9 cellular contexts compared by ENCODE assay signal in the genomic region with DNA sequence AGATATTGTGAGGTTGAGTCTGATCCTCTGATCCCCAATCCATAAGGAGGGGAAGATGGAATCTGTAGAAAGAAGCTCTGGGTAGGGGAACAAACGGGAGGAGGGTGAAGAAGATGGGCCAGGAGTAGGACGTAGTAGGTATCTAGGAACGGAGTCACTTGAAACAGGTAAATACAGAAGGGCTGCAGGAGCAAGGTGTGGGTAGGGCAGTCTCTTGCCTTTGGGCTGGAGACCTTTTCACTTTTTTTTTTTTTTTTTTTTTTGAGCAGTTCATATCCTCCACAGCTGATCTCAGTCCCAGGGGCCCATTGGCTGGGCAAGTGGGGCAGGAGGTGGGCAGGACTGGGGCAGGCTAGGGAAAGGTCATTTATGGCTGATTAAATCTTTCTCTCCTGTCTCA. TPM values are rescaled to one million over a fixed set of nuclear protein-coding genes. Genes with fewer than 3 reads are reported as not detected.
A peak's percentile ranks its signal among the peaks of the same experiment; 100 is the strongest.
DNase-seq lines count a peak whose midpoint lies in the region; ATAC-seq and TF ChIP-seq lines count a peak whose summit lies in the region.
"Had no signal": no experiment of that assay in that cellular context is flagged by ENCODE, and none has a peak within 500 bp of the region (broad histone marks: within the 10 kb centered on the region; RNA-seq: fewer than 3 reads in every experiment).

No MANE protein-coding gene starts in this region.

- H3K27ac ChIP-seq in BLaER1 (0 out of 2 replicates have a peak overlapping the region, but pooled peaks have one; percentile 96), HUES64 (ENCODE audit: low read depth, low read length) (no peak overlapping the region), breast epithelium (no peak overlapping the region)

- H3K4me1 Mint-ChIP-seq in naive thymus-derived CD8-positive, alpha-beta T cell: peaks cover 32 to 57% (median 51%) of the 10 kb centered on the region in 4 donors

- H4K20me1 ChIP-seq in BLaER1: peaks cover 28% of the 10 kb centered on the region; the same call in 1 of the 2 replicates

- peak overlapping the region; percentile 93 for H3K4me3 ChIP-seq in BLaER1
- H3K4me3 ChIP-seq in HUES64 (ENCODE audit: low read length): peak overlapping the region; percentile 93
- peak overlapping the region in 2 of 3 donors; percentile 88 to 95 for H3K4me3 ChIP-seq in breast epithelium
- H3K4me3 ChIP-seq in mucosa of descending colon: no peak overlapping the region

- peak overlapping the region; percentile 88 for H3K4me2 ChIP-seq in BLaER1

- peaks cover 0 to 2% (median 0%) of the 10 kb centered on the region in 5 donors for H3K27me3 Mint-ChIP-seq in naive thymus-derived CD8-positive, alpha-beta T cell

- intact Hi-C loops in breast epithelium (cut with DNase I; ENCODE audit: low total_unique reads): no loop called here
- intact Hi-C loops in mucosa of descending colon (cut with DNase I, micrococcal nuclease): no loop called here

- H3K36me3 Mint-ChIP-seq in naive thymus-derived CD8-positive, alpha-beta T cell: peaks cover 0 to 22% (median 0%) of the 10 kb centered on the region in 3 donors

- ATAC-seq in naive thymus-derived CD8-positive, alpha-beta T cell: no peak
- ATAC-seq in mucosa of descending colon (no peak), GM19397 (IDR thresholded peaks at IDR 0.05; ENCODE audit: unreplicated experiment) (no peak)

- DNase-seq in breast epithelium (ENCODE audit: low spot score in 2 of 2) (no peak), T1000 (lab: John Stamatoyannopoulos, UW) (no peak), mucosa of descending colon (no peak), NCI-H774 (lab: John Stamatoyannopoulos, UW) (no peak)
- no peak for DNase-seq in naive thymus-derived CD8-positive, alpha-beta T cell
- DNase-seq: dermis blood vessel endothelial cell had no signal

- TF ChIP-seq POLR2A in breast epithelium (IDR thresholded peaks at IDR 0.05): no peak

- H3K27me3 ChIP-seq in BLaER1 (no peaks in the 10 kb centered on the region), HUES64 (ENCODE audit: insufficient read depth, low read length) (no peaks in the 10 kb centered on the region), breast epithelium (no peaks in the 10 kb centered on the region)

- H3K9ac ChIP-seq in BLaER1: peak overlapping the region; percentile 97
- 0 out of 2 replicates have a peak overlapping the region, but pooled peaks have one; percentile 91 for H3K9ac ChIP-seq in HUES64 (ENCODE audit: low read depth, low read length)

- H3K4me3 Mint-ChIP-seq in naive thymus-derived CD8-positive, alpha-beta T cell: peak overlapping the region; percentile 98 to 99 (median 98)

- TF ChIP-seq CTCF in breast epithelium (IDR thresholded peaks at IDR 0.05) (no peak), mucosa of descending colon (IDR thresholded peaks at IDR 0.05) (no peak)

- H3K9me3 ChIP-seq in BLaER1: no peaks in the 10 kb centered on the region
- no peaks in the 10 kb centered on the region for H3K9me3 ChIP-seq in HUES64 (ENCODE audit: insufficient read depth, low read depth, low read length)
- no peaks in the 10 kb centered on the region for H3K9me3 ChIP-seq in breast epithelium
- H3K9me3 ChIP-seq in mucosa of descending colon: no peaks in the 10 kb centered on the region

- H3K4me1 ChIP-seq in BLaER1 (peaks cover 54% of the 10 kb centered on the region), HUES64 (ENCODE audit: insufficient read depth, low read length) (peaks cover 9% of the 10 kb centered on the region), breast epithelium (peaks cover 0 to 9% of the 10 kb centered on the region in 2 donors), mucosa of descending colon (ENCODE audit: low read depth) (peaks cover 13% of the 10 kb centered on the region)

- no peaks in the 10 kb centered on the region for H3K9me3 Mint-ChIP-seq in naive thymus-derived CD8-positive, alpha-beta T cell

- POLR2A ChIA-PET in naive thymus-derived CD8-positive, alpha-beta T cell (lab: Charles Lee): interaction anchor here (0.6 to 2.9 kb wide), 5 partner anchors 24 to 194 kb away, joined by 3 to 17 read pairs (median 4); partner anchors contain the start of genes B9D2 and ERICH4

- 88% methylated on average over 3 of the region's 3 CpGs for WGBS in HUES64

- H3K36me3 ChIP-seq in BLaER1 (peaks cover 33% of the 10 kb centered on the region), HUES64 (ENCODE audit: insufficient read depth, low read length) (no peaks in the 10 kb centered on the region), breast epithelium (no peaks in the 10 kb centered on the region), mucosa of descending colon (ENCODE audit: low read depth) (no peaks in the 10 kb centered on the region)

- H3K27ac Mint-ChIP-seq in naive thymus-derived CD8-positive, alpha-beta T cell: peak overlapping the region in 9 of 10 donors; percentile 22 to 100 (median 100)

RNA-seq across cellular contexts. Expression of gene BCKDHA, which starts 1.5 kb away (rescaled TPM):
- 21.0 TPM for polyA plus RNA-seq in HUES64 (2013, experiment 1 of 2)
- polyA plus RNA-seq in HUES64 (2013, experiment 2 of 2): 30.7 TPM
- total RNA-seq in breast epithelium (10 to 100 TPM; 40.3 to 54.6 (median 53.1) TPM), mucosa of descending colon (10 to 100 TPM; 16.6 to 22.5 (median 17.3) TPM)
- 10 to 100 TPM; 15.9 to 18.7 TPM for total RNA-seq in naive thymus-derived CD8-positive, alpha-beta T cell
- 10 to 100 TPM; 51.8 to 67.3 (median 53.8) TPM for polyA plus RNA-seq in naive thymus-derived CD8-positive, alpha-beta T cell

RNA-seq across cellular contexts. Expression of gene EXOSC5, which starts 1.9 kb away (rescaled TPM):
- polyA plus RNA-seq in HUES64 (2013, experiment 1 of 2): 40.3 TPM
- 33.1 TPM for polyA plus RNA-seq in HUES64 (2013, experiment 2 of 2)
- total RNA-seq in breast epithelium (10 to 100 TPM; 18.2 to 20.6 (median 18.7) TPM), mucosa of descending colon (10 to 100 TPM; 12.5 to 16.4 (median 13.3) TPM)
- total RNA-seq in naive thymus-derived CD8-positive, alpha-beta T cell: 10 to 100 TPM; 18.3 to 22.9 TPM
- 10 to 100 TPM; 69.0 to 88.0 (median 84.8) TPM for polyA plus RNA-seq in naive thymus-derived CD8-positive, alpha-beta T cell

RNA-seq across cellular contexts. Expression of gene TMEM91, which starts 22.8 kb away (rescaled TPM):
- polyA plus RNA-seq in HUES64 (2013, experiment 1 of 2): 2.2 TPM
- 3.9 TPM for polyA plus RNA-seq in HUES64 (2013, experiment 2 of 2)
- total RNA-seq in breast epithelium (10 to 100 TPM; 15.7 to 29.2 (median 17.0) TPM), mucosa of descending colon (10 to 100 TPM in 1 of 3 donors, 1 to 10 TPM in 2; 3.8 to 15.2 (median 5.6) TPM)
- 1 to 10 TPM; 9.9 TPM for total RNA-seq in naive thymus-derived CD8-positive, alpha-beta T cell
- 1 to 10 TPM; 3.6 to 8.3 (median 5.0) TPM for polyA plus RNA-seq in naive thymus-derived CD8-positive, alpha-beta T cell

RNA-seq across cellular contexts. Expression of gene B3GNT8, which starts 28.1 kb away (rescaled TPM):
- 1.0 TPM for polyA plus RNA-seq in HUES64 (2013, experiment 1 of 2)
- 1.3 TPM for polyA plus RNA-seq in HUES64 (2013, experiment 2 of 2)
- total RNA-seq in breast epithelium (1 to 10 TPM; 2.6 to 3.0 (median 2.9) TPM), mucosa of descending colon (10 to 100 TPM; 28.8 to 69.4 (median 34.3) TPM)
- total RNA-seq in naive thymus-derived CD8-positive, alpha-beta T cell: under 1 TPM; 0.39 to 0.41 TPM
- polyA plus RNA-seq in naive thymus-derived CD8-positive, alpha-beta T cell: 1 to 10 TPM in 1 of 3 donors, under 1 TPM in 2; 0.33 to 1.1 (median 0.89) TPM

RNA-seq across cellular contexts. Expression of gene B9D2, which starts 35.1 kb away (rescaled TPM):
- 5.2 TPM for polyA plus RNA-seq in HUES64 (2013, experiment 1 of 2)
- polyA plus RNA-seq in HUES64 (2013, experiment 2 of 2): 5.6 TPM
- total RNA-seq in breast epithelium (1 to 10 TPM; 4.0 to 7.3 (median 4.3) TPM), mucosa of descending colon (10 to 100 TPM in 1 of 3 donors, 1 to 10 TPM in 2; 7.0 to 11.3 (median 9.1) TPM)
- 10 to 100 TPM; 15.0 to 17.3 TPM for total RNA-seq in naive thymus-derived CD8-positive, alpha-beta T cell
- 10 to 100 TPM; 12.6 to 20.9 (median 19.8) TPM for polyA plus RNA-seq in naive thymus-derived CD8-positive, alpha-beta T cell
